ENCODE assay signal across 29 cellular contexts in the genomic region with DNA sequence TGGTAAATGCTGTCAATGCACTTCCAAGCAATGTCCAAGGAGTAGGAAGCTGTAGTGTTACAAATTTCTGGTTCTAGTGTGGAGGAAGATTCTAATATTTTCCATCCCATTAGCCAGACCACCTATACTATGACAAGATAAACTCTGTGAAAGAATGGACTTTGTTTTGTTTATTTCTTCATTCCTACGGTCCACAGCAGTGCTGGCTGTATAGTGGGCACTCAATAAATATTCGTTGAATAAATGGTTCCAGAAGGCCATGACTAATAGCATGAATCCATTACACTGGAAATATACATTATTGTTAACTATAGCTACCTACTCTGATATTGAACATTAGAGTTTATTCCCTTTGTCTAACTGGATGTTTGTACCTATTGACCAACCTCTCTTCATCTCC.
"Had no signal": no experiment of that assay in that cellular context is flagged by ENCODE, and none has a peak within 500 bp of the region (broad histone marks: within the 10 kb centered on the region; RNA-seq: fewer than 3 reads in every experiment).

No MANE protein-coding gene starts in this region.

- H3K27ac ChIP-seq: stomach, suprapubic skin, testis, thoracic aorta, thyroid gland, tibial artery, tibial nerve, transverse colon, upper lobe of left lung, upper lobe of right lung, uterus, vagina had no signal

- ATAC-seq: stimulated activated effector memory CD8-positive, alpha-beta T cell treated with anti-CD3 and anti-CD28 coated beads, Interleukin-12 subunit alpha, Interleukin-12 subunit beta, amount 100 ng/mL, for 72 hours; stimulated activated memory B cell treated with anti-CD40 and anti-IgM and Interleukin-4, amounts not matched to agents 10 μg/mL and 1 μg/mL and 100 μg/mL, for 72 hours; stimulated activated naive B cell treated with anti-CD40 and anti-IgM and Interleukin-4, amounts not matched to agents 10 μg/mL and 1 μg/mL and 100 μg/mL, for 72 hours; stimulated activated naive CD8-positive, alpha-beta T cell treated with anti-CD3 and anti-CD28 coated beads, Interleukin-15, amount 100 ng/mL, for 72 hours; stimulated activated naive CD8-positive, alpha-beta T cell treated with anti-CD3 and anti-CD28 coated beads, Interleukin-15, Interleukin-2, amounts not matched to agents 100 U/mL and 50 U/mL, for 24 hours; upper lobe of right lung had no signal

- H3K4me1 Mint-ChIP-seq: stimulated activated effector memory CD8-positive, alpha-beta T cell treated with anti-CD3 and anti-CD28 coated beads, Interleukin-12 subunit alpha, Interleukin-12 subunit beta, amount 100 ng/mL, for 72 hours; stimulated activated memory B cell treated with anti-CD40 and anti-IgM and Interleukin-4, amounts not matched to agents 10 μg/mL and 1 μg/mL and 100 μg/mL, for 72 hours; stimulated activated naive CD8-positive, alpha-beta T cell treated with anti-CD3 and anti-CD28 coated beads, Interleukin-15, amount 100 ng/mL, for 72 hours had no signal

- H3K27me3 ChIP-seq: stomach, suprapubic skin, testis, thyroid gland, tibial artery, tibial nerve, transverse colon, upper lobe of left lung, upper lobe of right lung, uterus, vagina had no signal

- DNase-seq: stimulated activated CD4-positive, alpha-beta T cell treated with anti-CD3 and anti-CD28 coated beads, Interleukin-2, amount 100 ng/mL, for 48 hours; stimulated activated CD4-positive, alpha-beta T cell treated with anti-CD3 and anti-CD28 coated beads, Interleukin-4, amount 100 ng/mL, for 1 hour; stimulated activated CD4-positive, alpha-beta T cell treated with anti-CD3 and anti-CD28 coated beads, Interleukin-4, amount 100 ng/mL, for 24 hours; stimulated activated CD4-positive, alpha-beta T cell treated with anti-CD3 and anti-CD28 coated beads, Interleukin-4, amount 100 ng/mL, for 4 hours; stimulated activated CD8-positive, alpha-beta memory T cell treated with anti-CD3 and anti-CD28 coated beads, Interleukin-4, amount 100 ng/mL, for 48 hours; stimulated activated naive B cell treated with anti-CD40 and anti-IgM and Interleukin-4, amounts not matched to agents 10 μg/mL and 1 μg/mL and 100 μg/mL, for 72 hours; stimulated activated naive CD4-positive, alpha-beta T cell; stimulated activated naive CD4-positive, alpha-beta T cell treated with Interleukin-2 at 50 U/mL for 16 hours; stimulated activated naive CD8-positive, alpha-beta T cell treated with anti-CD3 and anti-CD28 coated beads, Interleukin-15, amount 100 ng/mL, for 72 hours; stimulated activated naive CD8-positive, alpha-beta T cell treated with anti-CD3 and anti-CD28 coated beads, Interleukin-15, Interleukin-2, amounts not matched to agents 100 U/mL and 50 U/mL, for 24 hours; stomach; substantia nigra; testis; thyroid gland; tibial artery; transverse colon; trophoblast cell; upper lobe of left lung; upper lobe of right lung; uterus had no signal

- H3K9me3 Mint-ChIP-seq: stimulated activated effector memory CD8-positive, alpha-beta T cell treated with anti-CD3 and anti-CD28 coated beads, Interleukin-12 subunit alpha, Interleukin-12 subunit beta, amount 100 ng/mL, for 72 hours; stimulated activated memory B cell treated with anti-CD40 and anti-IgM and Interleukin-4, amounts not matched to agents 10 μg/mL and 1 μg/mL and 100 μg/mL, for 72 hours; stimulated activated naive B cell treated with anti-CD40 and anti-IgM and Interleukin-4, amounts not matched to agents 10 μg/mL and 1 μg/mL and 100 μg/mL, for 72 hours; stimulated activated naive CD8-positive, alpha-beta T cell treated with anti-CD3 and anti-CD28 coated beads, Interleukin-15, amount 100 ng/mL, for 72 hours; stimulated activated naive CD8-positive, alpha-beta T cell treated with anti-CD3 and anti-CD28 coated beads, Interleukin-15, Interleukin-2, amounts not matched to agents 100 ng/mL and 50 ng/mL, for 24 hours; type B pancreatic cell had no signal

- H3K27me3 Mint-ChIP-seq: stimulated activated memory B cell treated with anti-CD40 and anti-IgM and Interleukin-4, amounts not matched to agents 10 μg/mL and 1 μg/mL and 100 μg/mL, for 72 hours; stimulated activated naive B cell treated with anti-CD40 and anti-IgM and Interleukin-4, amounts not matched to agents 10 μg/mL and 1 μg/mL and 100 μg/mL, for 72 hours; stimulated activated naive CD8-positive, alpha-beta T cell treated with anti-CD3 and anti-CD28 coated beads, Interleukin-15, amount 100 ng/mL, for 72 hours; stimulated activated naive CD8-positive, alpha-beta T cell treated with anti-CD3 and anti-CD28 coated beads, Interleukin-15, Interleukin-2, amounts not matched to agents 100 ng/mL and 50 ng/mL, for 24 hours; type B pancreatic cell had no signal

- H3K36me3 Mint-ChIP-seq: stimulated activated effector memory CD8-positive, alpha-beta T cell treated with anti-CD3 and anti-CD28 coated beads, Interleukin-12 subunit alpha, Interleukin-12 subunit beta, amount 100 ng/mL, for 72 hours; stimulated activated memory B cell treated with anti-CD40 and anti-IgM and Interleukin-4, amounts not matched to agents 10 μg/mL and 1 μg/mL and 100 μg/mL, for 72 hours; stimulated activated naive B cell treated with anti-CD40 and anti-IgM and Interleukin-4, amounts not matched to agents 10 μg/mL and 1 μg/mL and 100 μg/mL, for 72 hours; type B pancreatic cell had no signal

- H3K4me3 Mint-ChIP-seq: stimulated activated effector memory CD8-positive, alpha-beta T cell treated with anti-CD3 and anti-CD28 coated beads, Interleukin-12 subunit alpha, Interleukin-12 subunit beta, amount 100 ng/mL, for 72 hours; stimulated activated memory B cell treated with anti-CD40 and anti-IgM and Interleukin-4, amounts not matched to agents 10 μg/mL and 1 μg/mL and 100 μg/mL, for 72 hours; stimulated activated naive B cell treated with anti-CD40 and anti-IgM and Interleukin-4, amounts not matched to agents 10 μg/mL and 1 μg/mL and 100 μg/mL, for 72 hours; stimulated activated naive CD8-positive, alpha-beta T cell treated with anti-CD3 and anti-CD28 coated beads, Interleukin-15, amount 100 ng/mL, for 72 hours; stimulated activated naive CD8-positive, alpha-beta T cell treated with anti-CD3 and anti-CD28 coated beads, Interleukin-15, Interleukin-2, amounts not matched to agents 100 ng/mL and 50 ng/mL, for 24 hours; type B pancreatic cell had no signal

- H3K36me3 ChIP-seq: stomach, suprapubic skin, thoracic aorta, thyroid gland, tibial artery, tibial nerve, transverse colon, upper lobe of left lung, upper lobe of right lung, uterus, vagina had no signal

- H3K27ac Mint-ChIP-seq: stimulated activated effector memory CD8-positive, alpha-beta T cell treated with anti-CD3 and anti-CD28 coated beads, Interleukin-12 subunit alpha, Interleukin-12 subunit beta, amount 100 ng/mL, for 72 hours; stimulated activated memory B cell treated with anti-CD40 and anti-IgM and Interleukin-4, amounts not matched to agents 10 μg/mL and 1 μg/mL and 100 μg/mL, for 72 hours; stimulated activated naive B cell treated with anti-CD40 and anti-IgM and Interleukin-4, amounts not matched to agents 10 μg/mL and 1 μg/mL and 100 μg/mL, for 72 hours; stimulated activated naive CD8-positive, alpha-beta T cell treated with anti-CD3 and anti-CD28 coated beads, Interleukin-15, amount 100 ng/mL, for 72 hours; stimulated activated naive CD8-positive, alpha-beta T cell treated with anti-CD3 and anti-CD28 coated beads, Interleukin-15, Interleukin-2, amounts not matched to agents 100 ng/mL and 50 ng/mL, for 24 hours; type B pancreatic cell had no signal

- H3K4me1 ChIP-seq: testis, thyroid gland, tibial artery, tibial nerve, transverse colon, upper lobe of right lung, uterus, vagina had no signal

- H3K4me3 ChIP-seq: stomach, suprapubic skin, testis, thoracic aorta, thyroid gland, tibial artery, tibial nerve, transverse colon, upper lobe of left lung, upper lobe of right lung, uterus, vagina had no signal

- H3K9me3 ChIP-seq: stomach, suprapubic skin, testis, thoracic aorta, thyroid gland, tibial artery, tibial nerve, transverse colon, upper lobe of left lung, upper lobe of right lung, uterus, vagina had no signal

- FAIRE-seq: urothelium cell line had no signal
